ENCODE assay signal across 9 cellular contexts in genomic region chr22:29414951-29415591, GRCh38. TPM values are rescaled to one million over a fixed set of nuclear protein-coding genes. Genes with fewer than 3 reads are reported as not detected.
A peak's percentile ranks its signal among the peaks of the same experiment; 100 is the strongest.
DNase-seq lines count a peak whose midpoint lies in the region; ATAC-seq, FAIRE-seq and TF ChIP-seq lines count a peak whose summit lies in the region.
"Not testable (repeated sequence)": the region's sequence is repeated elsewhere in the genome, so short reads cannot be mapped to it uniquely, and the experiment has no call there.
"Had no signal": no experiment of that assay in that cellular context is flagged by ENCODE, and none has a peak within 500 bp of the region (broad histone marks: within the 10 kb centered on the region; RNA-seq: fewer than 3 reads in every experiment).

No MANE protein-coding gene starts in this region.

- H3K9me2 ChIP-seq in OCI-LY1 (ENCODE audit: low read depth, low read length): not testable (repeated sequence)

- H3K27me3 ChIP-seq in ACC112 (ENCODE audit: insufficient read depth, low read length); OCI-LY1 (ENCODE audit: insufficient read depth, low read length); astrocyte (ENCODE audit: insufficient read depth, low read length); heart right ventricle: not testable (repeated sequence)

- not testable (repeated sequence) for TF ChIP-seq CTCF in OCI-LY1 (IDR thresholded peaks at IDR 0.05; ENCODE audit: low read length); astrocyte (IDR thresholded peaks at IDR 0.05; ENCODE audit: insufficient read depth, low read depth, low read length); heart right ventricle (IDR thresholded peaks at IDR 0.05); omental fat pad (IDR thresholded peaks at IDR 0.05)

- not testable (repeated sequence) for H3F3A ChIP-seq in OCI-LY1 (ENCODE audit: insufficient read depth, low read length)

- not testable (repeated sequence) for DNase-seq in H54 (ENCODE audit: insufficient read length, low spot score); astrocyte (ENCODE audit: low read depth); omental fat pad (ENCODE audit: low spot score)
- peak; percentile 43 to 61 for DNase-seq in activated CD4-positive, alpha-beta T cell treated with anti-CD3 and anti-CD28 coated beads, Interleukin-2, amount 50 U/mL, for 24 hours (ENCODE audit: low read depth in 1 of 2, low spot score in 1 of 2)
- DNase-seq in heart right ventricle: peak; percentile 23 to 27
- peak; percentile 25 to 62 for DNase-seq in stimulated activated CD8-positive, alpha-beta memory T cell treated with anti-CD3 and anti-CD28 coated beads, Interleukin-15, amount 100 ng/mL, for 4 hours (ENCODE audit: low read depth in 2 of 2)

- H3K4me2 ChIP-seq in OCI-LY1 (ENCODE audit: low read length) (peak overlapping the region; percentile 76), astrocyte (ENCODE audit: low read length) (peak overlapping the region; percentile 30)

- FAIRE-seq in H54 (lab: Jason Lieb, UNC); astrocyte (lab: Jason Lieb, UNC): not testable (repeated sequence)

- not testable (repeated sequence) for H3K9me3 ChIP-seq in OCI-LY1 (ENCODE audit: low read length); astrocyte (ENCODE audit: insufficient read depth, low read depth, low read length); heart right ventricle

- not testable (repeated sequence) for H3K79me2 ChIP-seq in ACC112 (ENCODE audit: control insufficient read depth, insufficient read depth, low read length, unreplicated experiment); OCI-LY1 (ENCODE audit: insufficient read depth, low read length); astrocyte (ENCODE audit: insufficient read depth, low read length)

- 39 to 50% methylated on average over 23 of the region's 23 CpGs for WGBS in heart right ventricle, 2 donors

- not testable (repeated sequence) for H4K20me1 ChIP-seq in OCI-LY1 (ENCODE audit: insufficient read depth, low read length); astrocyte (ENCODE audit: insufficient read depth, low read length)

- intact Hi-C loops in heart right ventricle (cut with DNase I): not testable (repeated sequence)

- H3K4me3 Mint-ChIP-seq in astrocyte (ENCODE audit: unreplicated experiment): not testable (repeated sequence)

- H3K36me3 ChIP-seq in ACC112 (ENCODE audit: insufficient read depth, low read length); OCI-LY1 (ENCODE audit: insufficient read depth, low read length); astrocyte (ENCODE audit: insufficient read depth, low read length); heart right ventricle: not testable (repeated sequence)

- not testable (repeated sequence) for H3K9me3 Mint-ChIP-seq in astrocyte (ENCODE audit: unreplicated experiment)

- H3K4me3 ChIP-seq in ACC112 (ENCODE audit: low read depth, low read length) (peak overlapping the region; percentile 81), OCI-LY1 (ENCODE audit: low read depth, low read length, poor library complexity, severe bottlenecking) (peak overlapping the region; percentile 61), heart right ventricle (peak overlapping the region; percentile 7 to 69 (median 52))
- H3K4me3 ChIP-seq in astrocyte (ENCODE audit: insufficient read depth, low read depth, low read length): not testable (repeated sequence)

- TF ChIP-seq POLR2A in H54 (IDR thresholded peaks at IDR 0.05; ENCODE audit: low read depth, low read length): peak; percentile 37; the same call in 1 of the 2 replicates

- not testable (repeated sequence) for H3K27me3 Mint-ChIP-seq in astrocyte (ENCODE audit: low read depth, unreplicated experiment)

- ATAC-seq in heart right ventricle (peak; percentile 53 to 88 (median 78)), omental fat pad (ENCODE audit: low FRiP score) (peak; percentile 67)

- peaks cover 26% of the 10 kb centered on the region for H3K4me1 Mint-ChIP-seq in astrocyte (ENCODE audit: low read depth, unreplicated experiment)

- H2AFZ ChIP-seq in ACC112 (ENCODE audit: low read length, unreplicated experiment): peak overlapping the region; percentile 86
- H2AFZ ChIP-seq in OCI-LY1 (ENCODE audit: low read length); astrocyte (ENCODE audit: low read depth, low read length): not testable (repeated sequence)

- peak overlapping the region; percentile 26; the same call in 1 of the 2 replicates for H3K9ac ChIP-seq in OCI-LY1 (ENCODE audit: low read length)
- not testable (repeated sequence) for H3K9ac ChIP-seq in astrocyte (ENCODE audit: low read length)

- H3K27ac ChIP-seq in ACC112 (ENCODE audit: low read depth, low read length) (peak overlapping the region; percentile 53), heart right ventricle (peak overlapping the region; percentile 35 to 87 (median 71))
- not testable (repeated sequence) for H3K27ac ChIP-seq in OCI-LY1 (ENCODE audit: low read depth, low read length, poor library complexity, severe bottlenecking); astrocyte (ENCODE audit: low read depth, low read length)

- H3K27ac Mint-ChIP-seq in astrocyte (ENCODE audit: unreplicated experiment): peak overlapping the region; percentile 96

- H3K36me3 Mint-ChIP-seq in astrocyte (ENCODE audit: low read depth, unreplicated experiment): not testable (repeated sequence)

- not testable (repeated sequence) for H3K4me1 ChIP-seq in ACC112 (ENCODE audit: control insufficient read depth, insufficient read depth, low read length, unreplicated experiment); astrocyte (ENCODE audit: insufficient read depth, low read length)
- H3K4me1 ChIP-seq in OCI-LY1 (ENCODE audit: insufficient read depth, low read length, severe bottlenecking) (peaks cover 13% of the 10 kb centered on the region), heart right ventricle (peaks cover 0 to 12% (median 3%) of the 10 kb centered on the region in 9 donors)

RNA-seq across cellular contexts. Expression of gene RFPL1, which starts 23.3 kb away (rescaled TPM):
- not detected in 2 replicates for total RNA-seq in astrocyte
- total RNA-seq in heart right ventricle: not detected
- not detected for polyA plus RNA-seq in heart right ventricle
- total RNA-seq in omental fat pad: not detected
- total RNA-seq: lower leg skin had no signal

RNA-seq across cellular contexts. Expression of gene AP1B1, which starts 26.7 kb away (rescaled TPM):
- total RNA-seq in astrocyte (65.9 and 69.5 TPM in 2 replicates), heart right ventricle (10 to 100 TPM; 25.8 to 51.5 (median 29.6) TPM), omental fat pad (10 to 100 TPM; 58.0 to 77.3 (median 75.3) TPM)
- 10 to 100 TPM; 18.4 to 29.1 TPM for polyA plus RNA-seq in heart right ventricle
